In genomic region chr3:11665331-11665730, GRCh38 we compare ENCODE assay signal across 30 cellular contexts.
"Had no signal": no experiment of that assay in that cellular context is flagged by ENCODE, and none has a peak within 500 bp of the region (broad histone marks: within the 10 kb centered on the region; RNA-seq: fewer than 3 reads in every experiment).

No MANE protein-coding gene starts in this region.

- H3K4me3 ChIP-seq: Peyer's patch had no signal

- H3K27ac ChIP-seq: KMS-11, Peyer's patch, WERI-Rb-1 had no signal

- H3K27me3 ChIP-seq: Peyer's patch had no signal

- H3K9me3 ChIP-seq: Peyer's patch had no signal

- ATAC-seq: activated CD8-positive, alpha-beta T cell treated with anti-CD3 and anti-CD28 coated beads for 36 hours; activated naive CD8-positive, alpha-beta T cell treated with anti-CD3 and anti-CD28 coated beads, Interleukin-2, amount 50 U/mL, for 24 hours; activated T-cell treated with anti-CD3 and anti-CD28 coated beads, Interleukin-2, amount 50 U/mL, for 72 hours; activated T-helper 17 cell treated with anti-CD3 and anti-CD28 coated beads, Interleukin-2, amount 50 U/mL, for 72 hours; Right ventricle myocardium inferior had no signal

- H3K36me3 ChIP-seq: Peyer's patch, WERI-Rb-1 had no signal

- DNase-seq: activated CD4-positive, alpha-beta T cell treated with anti-CD3 and anti-CD28 coated beads, Interleukin-2, amount 10 ng/mL, durations not matched to agents 24 days and 14 days; activated CD4-positive, alpha-beta T cell treated with anti-CD3 and anti-CD28 coated beads, Interleukin-2, amount 50 U/mL, for 4 hours; activated CD8-positive, alpha-beta T cell treated with anti-CD3 and anti-CD28 coated beads for 36 hours; activated gamma-delta T cell treated with Interleukin-2 at 50 U/mL for 16 hours; activated naive CD4-positive, alpha-beta T cell treated with anti-CD3 and anti-CD28 coated beads, Interleukin-2, amount 10 ng/mL, durations not matched to agents 7 days and 5 days; activated naive CD8-positive, alpha-beta T cell treated with anti-CD3 and anti-CD28 coated beads, Interleukin-2, amount 50 U/mL, for 24 hours; activated T-cell treated with anti-CD3 and anti-CD28 coated beads, Interleukin-2, amount 50 U/mL, for 1 hour; activated T-cell treated with anti-CD3 and anti-CD28 coated beads, Interleukin-2, amount 50 U/mL, for 72 hours; anterior cingulate cortex; caudate nucleus; cerebellar nuclear complex; MM.1S; MV-4-11; NCI-H1092; NCI-H1436 treated with DMSO at 0.1 percent for 48 hours; NCI-H1930; NCI-H2081 treated with DMSO at 0.1 percent for 48 hours; NCI-H226; NCI-H446 treated with DMSO at 0.1 percent for 48 hours; NCI-H524; Peyer's patch; RPMI8226; SW 1271; T-helper 1 cell; T-helper 2 cell; T-helper 9 cell; WERI-Rb-1 had no signal

- H3K9ac ChIP-seq: KMS-11 had no signal

- H3K4me2 ChIP-seq: KMS-11 had no signal
